5 cellular contexts compared by ENCODE assay signal in the genomic region with DNA sequence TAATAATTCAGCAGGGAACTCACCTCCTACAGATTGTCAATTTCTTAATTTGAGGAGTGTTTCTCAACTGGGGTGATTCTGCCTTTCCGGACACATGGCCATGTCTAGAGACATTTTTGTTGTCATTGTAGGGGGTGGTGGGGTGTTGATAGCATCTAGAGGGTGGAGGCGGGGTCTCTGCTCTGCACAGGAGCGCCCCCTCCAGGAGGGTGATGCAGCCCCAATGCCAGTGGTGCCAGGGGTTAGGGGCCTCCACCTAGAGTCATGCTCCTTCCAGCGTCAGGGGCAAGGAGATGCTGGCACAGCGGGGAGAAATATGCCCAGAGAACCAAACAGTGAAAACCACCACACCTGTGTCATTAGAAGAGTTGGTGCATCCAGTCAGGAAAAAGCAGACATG. TPM values are rescaled to one million over a fixed set of nuclear protein-coding genes. Genes with fewer than 3 reads are reported as not detected.
"Had no signal": no experiment of that assay in that cellular context is flagged by ENCODE, and none has a peak within 500 bp of the region (broad histone marks: within the 10 kb centered on the region; RNA-seq: fewer than 3 reads in every experiment).

No MANE protein-coding gene starts in this region.

RNA-seq across cellular contexts. Expression of gene ZSCAN5C, which starts 5.5 kb away (rescaled TPM):
- total RNA-seq: H9, HepG2, HFFc6, HT1080 had no signal
- polyA plus RNA-seq: HepG2, IgD-negative memory B cell had no signal

RNA-seq across cellular contexts. Expression of gene ZSCAN5B, which starts 10.0 kb away (rescaled TPM):
- total RNA-seq: H9, HepG2, HT1080 had no signal
- polyA plus RNA-seq: HepG2 had no signal

RNA-seq across cellular contexts. Expression of gene GALP, which starts 31.8 kb away (rescaled TPM):
- total RNA-seq: H9, HepG2, HFFc6, HT1080 had no signal
- polyA plus RNA-seq: HepG2, IgD-negative memory B cell had no signal
